1 cellular context compared by ENCODE assay signal in genomic region chr15:37083610-37084009, GRCh38.
A peak's percentile ranks its signal among the peaks of the same experiment; 100 is the strongest.
TF ChIP-seq lines count a peak whose summit lies in the region.

No MANE protein-coding gene starts in this region.

TF ChIP-seq in H1, 55 proteins besides CTCF, POLR2A, EP300 and RAD21 (continued from another document):
- TF ChIP-seq E2F6 (IDR thresholded peaks at IDR 0.05) (no peak), RBBP5 (IDR thresholded peaks at IDR 0.05; ENCODE audit: borderline replicate concordance, low read depth, low read length) (no peak), SIN3A (conservative IDR thresholded peaks at IDR 0.05 in 1 of 2, IDR thresholded peaks at IDR 0.05 in 1 of 2; ENCODE audit: low read depth in 1 of 2, low read length in 2 of 2) (no peak), ATF3 (IDR thresholded peaks at IDR 0.05; ENCODE audit: insufficient read depth, low read depth, low read length) (peak; percentile 47; the same call in 1 of the 2 replicates), KDM1A (IDR thresholded peaks at IDR 0.05; ENCODE audit: borderline replicate concordance, low read length) (no peak), CEBPB (IDR thresholded peaks at IDR 0.05; ENCODE audit: low read depth, low read length) (peak; percentile 78), CHD7 (IDR thresholded peaks at IDR 0.05; ENCODE audit: insufficient replicate concordance, low read length) (no peak)
TF ChIP-seq in H1: peak in this region for 2.
